ENCODE assay signal across 19 cellular contexts in genomic region chr21:39430954-39431353, GRCh38. TPM values are rescaled to one million over a fixed set of nuclear protein-coding genes. Genes with fewer than 3 reads are reported as not detected.
A peak's percentile ranks its signal among the peaks of the same experiment; 100 is the strongest.
DNase-seq lines count a peak whose midpoint lies in the region; ATAC-seq and TF ChIP-seq lines count a peak whose summit lies in the region.
"Had no signal": no experiment of that assay in that cellular context is flagged by ENCODE, and none has a peak within 500 bp of the region (broad histone marks: within the 10 kb centered on the region; RNA-seq: fewer than 3 reads in every experiment).

No MANE protein-coding gene starts in this region.

- no peak overlapping the region for H3K4me3 ChIP-seq in cardiac muscle cell
- peak overlapping the region; percentile 4 for H3K4me3 ChIP-seq in WERI-Rb-1 (ENCODE audit: low read depth, low read length)
- H3K4me3 ChIP-seq in naive thymus-derived CD4-positive, alpha-beta T cell (ENCODE audit: low read length) = no peak overlapping the region

- CTCF ChIA-PET in naive thymus-derived CD4-positive, alpha-beta T cell (lab: Charles Lee) = no interaction called here

- H3K27me3 Mint-ChIP-seq in nephron progenitor cell (ENCODE audit: low read depth, poor library complexity) = no peaks in the 10 kb centered on the region
- H3K27me3 Mint-ChIP-seq in naive thymus-derived CD4-positive, alpha-beta T cell = peaks cover 5 to 22% (median 14%) of the 10 kb centered on the region in 5 donors

- ATAC-seq in HG02938 (IDR thresholded peaks at IDR 0.05; ENCODE audit: unreplicated experiment) (no peak), left ventricle myocardium superior (no peak)
- no peak for ATAC-seq in naive thymus-derived CD4-positive, alpha-beta T cell

- no peaks in the 10 kb centered on the region for H3K9me3 ChIP-seq in cardiac muscle cell (ENCODE audit: low read depth)
- H3K9me3 ChIP-seq in WERI-Rb-1 (ENCODE audit: severe bottlenecking) = no peaks in the 10 kb centered on the region
- H3K9me3 ChIP-seq in naive thymus-derived CD4-positive, alpha-beta T cell (ENCODE audit: control insufficient read depth in 2 of 3, low read length in 3 of 3) = no peaks in the 10 kb centered on the region
- H3K9me3 ChIP-seq: SK-N-SH had no signal

- H3K36me3 Mint-ChIP-seq in nephron progenitor cell (ENCODE audit: low read depth) = peaks cover 13% of the 10 kb centered on the region
- no peaks in the 10 kb centered on the region for H3K36me3 Mint-ChIP-seq in naive thymus-derived CD4-positive, alpha-beta T cell

- peaks cover 11% of the 10 kb centered on the region for H3K4me1 Mint-ChIP-seq in nephron progenitor cell
- H3K4me1 Mint-ChIP-seq in naive thymus-derived CD4-positive, alpha-beta T cell = no peaks in the 10 kb centered on the region

- H3K9me3 Mint-ChIP-seq in nephron progenitor cell = peaks cover 4% of the 10 kb centered on the region
- H3K9me3 Mint-ChIP-seq in naive thymus-derived CD4-positive, alpha-beta T cell = peaks cover 0 to 2% (median 0%) of the 10 kb centered on the region in 11 donors

- peak overlapping the region; percentile 74 for H3K27ac ChIP-seq in cardiac muscle cell
- peak overlapping the region; percentile 42 for H3K27ac ChIP-seq in WERI-Rb-1
- no peak overlapping the region for H3K27ac ChIP-seq in naive thymus-derived CD4-positive, alpha-beta T cell (ENCODE audit: low read depth, low read length)
- H3K27ac ChIP-seq: 22Rv1, KMS-11 had no signal

- intact Hi-C loops in cardiac septum (cut with DNase I) (no loop called here), head of caudate nucleus (cut with DNase I) (no loop called here), left ventricle myocardium superior (cut with micrococcal nuclease) (no loop called here)
- intact Hi-C loops in naive thymus-derived CD4-positive, alpha-beta T cell (cut with micrococcal nuclease) = no loop called here

- no peaks in the 10 kb centered on the region for H3K36me3 ChIP-seq in cardiac muscle cell
- H3K36me3 ChIP-seq in WERI-Rb-1 = no peaks in the 10 kb centered on the region
- no peaks in the 10 kb centered on the region for H3K36me3 ChIP-seq in naive thymus-derived CD4-positive, alpha-beta T cell (ENCODE audit: control insufficient read depth in 2 of 3, insufficient read depth in 3 of 3, low read length in 3 of 3)

- H3K4me1 ChIP-seq in cardiac muscle cell (ENCODE audit: low read depth) = peaks cover 11% of the 10 kb centered on the region
- no peaks in the 10 kb centered on the region for H3K4me1 ChIP-seq in naive thymus-derived CD4-positive, alpha-beta T cell (ENCODE audit: control insufficient read depth in 2 of 2, insufficient read depth in 2 of 2, low read length in 2 of 2)

- peak overlapping the region; percentile 70 for H3K27ac Mint-ChIP-seq in nephron progenitor cell
- no peak overlapping the region for H3K27ac Mint-ChIP-seq in naive thymus-derived CD4-positive, alpha-beta T cell

- no peak for DNase-seq in cardiac muscle cell (ENCODE audit: low read depth in 1 of 2, low spot score in 1 of 2)
- DNase-seq in cardiac septum (ENCODE audit: low spot score) = no peak
- DNase-seq in WERI-Rb-1 = peak; percentile 62
- DNase-seq in nephron progenitor cell = no peak
- no peak for DNase-seq in naive thymus-derived CD4-positive, alpha-beta T cell
- DNase-seq in head of caudate nucleus = no peak
- no peak for DNase-seq in left ventricle myocardium superior
- DNase-seq: Calu3, MM.1S, NCI-H1694 treated with DMSO at 0.1 percent for 48 hours, NCI-H2081 treated with DMSO at 0.1 percent for 48 hours, NCI-H2171 treated with DMSO at 0.1 percent for 48 hours, NCI-H345, NCI-H510A treated with DMSO at 0.1 percent for 48 hours, SK-N-SH had no signal

- H3K4me3 Mint-ChIP-seq in nephron progenitor cell = no peak overlapping the region
- no peak overlapping the region for H3K4me3 Mint-ChIP-seq in naive thymus-derived CD4-positive, alpha-beta T cell

- POLR2A ChIA-PET in naive thymus-derived CD4-positive, alpha-beta T cell (lab: Charles Lee) = interaction anchor here (0.5 kb wide), 1 partner anchor 9 kb away, joined by 3 read pairs; no protein-coding TSS in a partner anchor

- H3K27me3 ChIP-seq in cardiac muscle cell (no peaks in the 10 kb centered on the region), WERI-Rb-1 (ENCODE audit: insufficient read depth, low read depth, severe bottlenecking) (no peaks in the 10 kb centered on the region)
- no peaks in the 10 kb centered on the region for H3K27me3 ChIP-seq in naive thymus-derived CD4-positive, alpha-beta T cell (ENCODE audit: control insufficient read depth in 2 of 2, insufficient read depth in 2 of 2, low read length in 2 of 2)

- TF ChIP-seq CTCF in cardiac muscle cell (IDR thresholded peaks at IDR 0.05; ENCODE audit: low read depth, low read length) (no peak), WERI-Rb-1 (IDR thresholded peaks at IDR 0.05; ENCODE audit: low read depth, low read length) (no peak), nephron progenitor cell (IDR thresholded peaks at IDR 0.05) (no peak)

RNA-seq across cellular contexts. Expression of gene LCA5L, which starts 14.6 kb away (rescaled TPM):
- total RNA-seq in cardiac muscle cell = 2.0 and 2.9 TPM in 2 replicates
- 3.4 and 5.0 TPM in 2 replicates for polyA plus RNA-seq in cardiac muscle cell
- 1.7 TPM for total RNA-seq in cardiac septum
- not detected for total RNA-seq in naive thymus-derived CD4-positive, alpha-beta T cell
- under 1 TPM in 1 of 2 donors, not detected in 1; 0.24 TPM for polyA plus RNA-seq in naive thymus-derived CD4-positive, alpha-beta T cell
- 0.40 TPM for total RNA-seq in left ventricle myocardium superior
- total RNA-seq: HT-29 had no signal

RNA-seq across cellular contexts. Expression of gene SH3BGR, which starts 20.8 kb away (rescaled TPM):
- total RNA-seq in cardiac muscle cell (116 and 168 TPM in 2 replicates), cardiac septum (209 TPM), left ventricle myocardium superior (127 TPM)
- polyA plus RNA-seq in cardiac muscle cell = 326 TPM in 2 replicates
- total RNA-seq in naive thymus-derived CD4-positive, alpha-beta T cell = 1 to 10 TPM in 4 of 5 experiments, under 1 TPM in 1; 0.94 to 3.5 (median 1.6) TPM
- polyA plus RNA-seq in naive thymus-derived CD4-positive, alpha-beta T cell = 1 to 10 TPM; 1.7 to 3.7 TPM
- total RNA-seq: HT-29 had no signal

Comparison
In these comparisons a context has a peak if more than half of its experiments do, and no peak if none do; other contexts are left out.
1. RNA of gene SH3BGR, which starts 20.8 kb away (total RNA-seq): 209 TPM in cardiac septum (single experiment), 116 to 168 TPM in cardiac muscle cell and 127 TPM in left ventricle myocardium superior (single experiment); 0.94 to 3.5 TPM in naive thymus-derived CD4-positive, alpha-beta T cell; every median in the first group is over 10 times any median in the second.